ENCODE assay signal across 1 cellular context in the genomic region with DNA sequence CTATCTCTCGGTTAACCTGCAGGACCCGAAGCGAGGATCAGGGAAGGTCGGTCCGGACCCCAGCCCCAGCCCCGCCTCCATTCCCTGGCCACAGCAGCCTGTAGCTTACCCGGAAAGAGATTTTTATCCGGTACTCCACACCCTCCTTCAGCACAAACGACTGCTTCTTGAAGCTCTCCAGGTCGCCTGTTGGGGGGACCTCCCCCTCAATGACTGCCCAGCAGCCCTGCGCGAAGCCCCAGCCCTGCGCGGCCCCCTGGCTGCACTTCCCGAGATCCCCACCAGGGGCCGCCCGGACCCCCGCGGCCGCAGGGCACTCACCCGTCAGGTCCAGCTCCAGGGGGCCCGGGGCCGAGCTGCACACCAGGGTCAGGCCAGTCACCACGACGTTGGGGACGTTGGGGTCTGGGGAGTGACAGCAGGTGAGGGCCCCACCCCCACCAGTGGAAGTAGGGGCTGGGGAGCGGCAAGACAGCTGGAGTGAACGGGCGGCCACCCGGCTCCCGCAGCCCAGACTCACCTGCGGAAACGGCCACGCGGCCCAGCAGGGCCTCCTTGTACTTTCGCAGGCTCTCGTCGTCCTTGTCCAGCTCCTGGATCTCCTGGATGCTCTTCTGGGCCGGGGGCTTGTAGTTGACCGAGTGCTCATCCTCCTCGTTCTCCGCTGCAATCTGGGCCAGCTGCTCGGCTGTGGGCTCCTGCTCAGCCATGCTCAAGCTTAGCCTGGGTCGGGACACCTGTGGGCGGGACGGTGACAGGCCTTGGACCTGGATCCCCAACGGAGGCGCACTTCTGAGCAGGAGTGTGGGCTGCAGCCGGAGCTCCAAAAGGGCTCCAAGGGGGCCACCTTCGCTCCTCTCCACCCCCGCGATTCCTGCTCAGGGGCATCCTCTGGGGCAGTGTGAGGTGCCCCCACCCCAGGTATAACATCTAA.
TF ChIP-seq lines count a peak whose summit lies in the region.

No MANE protein-coding gene starts in this region.

TF ChIP-seq in HepG2, 621 proteins besides CTCF, POLR2A, EP300 and RAD21 (continued from another document and continues in another):
- TF ChIP-seq, protein P1, sequence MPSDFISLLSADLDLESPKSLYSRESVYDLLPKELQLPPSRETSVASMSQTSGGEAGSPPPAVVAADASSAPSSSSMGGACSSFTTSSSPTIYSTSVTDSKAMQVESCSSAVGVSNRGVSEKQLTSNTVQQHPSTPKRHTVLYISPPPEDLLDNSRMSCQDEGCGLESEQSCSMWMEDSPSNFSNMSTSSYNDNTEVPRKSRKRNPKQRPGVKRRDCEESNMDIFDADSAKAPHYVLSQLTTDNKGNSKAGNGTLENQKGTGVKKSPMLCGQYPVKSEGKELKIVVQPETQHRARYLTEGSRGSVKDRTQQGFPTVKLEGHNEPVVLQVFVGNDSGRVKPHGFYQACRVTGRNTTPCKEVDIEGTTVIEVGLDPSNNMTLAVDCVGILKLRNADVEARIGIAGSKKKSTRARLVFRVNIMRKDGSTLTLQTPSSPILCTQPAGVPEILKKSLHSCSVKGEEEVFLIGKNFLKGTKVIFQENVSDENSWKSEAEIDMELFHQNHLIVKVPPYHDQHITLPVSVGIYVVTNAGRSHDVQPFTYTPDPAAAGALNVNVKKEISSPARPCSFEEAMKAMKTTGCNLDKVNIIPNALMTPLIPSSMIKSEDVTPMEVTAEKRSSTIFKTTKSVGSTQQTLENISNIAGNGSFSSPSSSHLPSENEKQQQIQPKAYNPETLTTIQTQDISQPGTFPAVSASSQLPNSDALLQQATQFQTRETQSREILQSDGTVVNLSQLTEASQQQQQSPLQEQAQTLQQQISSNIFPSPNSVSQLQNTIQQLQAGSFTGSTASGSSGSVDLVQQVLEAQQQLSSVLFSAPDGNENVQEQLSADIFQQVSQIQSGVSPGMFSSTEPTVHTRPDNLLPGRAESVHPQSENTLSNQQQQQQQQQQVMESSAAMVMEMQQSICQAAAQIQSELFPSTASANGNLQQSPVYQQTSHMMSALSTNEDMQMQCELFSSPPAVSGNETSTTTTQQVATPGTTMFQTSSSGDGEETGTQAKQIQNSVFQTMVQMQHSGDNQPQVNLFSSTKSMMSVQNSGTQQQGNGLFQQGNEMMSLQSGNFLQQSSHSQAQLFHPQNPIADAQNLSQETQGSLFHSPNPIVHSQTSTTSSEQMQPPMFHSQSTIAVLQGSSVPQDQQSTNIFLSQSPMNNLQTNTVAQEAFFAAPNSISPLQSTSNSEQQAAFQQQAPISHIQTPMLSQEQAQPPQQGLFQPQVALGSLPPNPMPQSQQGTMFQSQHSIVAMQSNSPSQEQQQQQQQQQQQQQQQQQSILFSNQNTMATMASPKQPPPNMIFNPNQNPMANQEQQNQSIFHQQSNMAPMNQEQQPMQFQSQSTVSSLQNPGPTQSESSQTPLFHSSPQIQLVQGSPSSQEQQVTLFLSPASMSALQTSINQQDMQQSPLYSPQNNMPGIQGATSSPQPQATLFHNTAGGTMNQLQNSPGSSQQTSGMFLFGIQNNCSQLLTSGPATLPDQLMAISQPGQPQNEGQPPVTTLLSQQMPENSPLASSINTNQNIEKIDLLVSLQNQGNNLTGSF (CRISPR knock-in tag; IDR thresholded peaks at IDR 0.05): no peak; the same call in 1 of the 2 replicates
- TF ChIP-seq SMAD9 (CRISPR knock-in tag; IDR thresholded peaks at IDR 0.05): no peak; the same call in none of the 2 replicates
- peak; percentile 89 for TF ChIP-seq XRCC5 (optimal IDR thresholded peaks at IDR 0.05; ENCODE audit: low read length)
- 0 out of 2 replicates have a peak, but pooled peaks have one; percentile 26 for TF ChIP-seq GTF3A (CRISPR knock-in tag; conservative IDR thresholded peaks at IDR 0.05)
- TF ChIP-seq, protein P2, sequence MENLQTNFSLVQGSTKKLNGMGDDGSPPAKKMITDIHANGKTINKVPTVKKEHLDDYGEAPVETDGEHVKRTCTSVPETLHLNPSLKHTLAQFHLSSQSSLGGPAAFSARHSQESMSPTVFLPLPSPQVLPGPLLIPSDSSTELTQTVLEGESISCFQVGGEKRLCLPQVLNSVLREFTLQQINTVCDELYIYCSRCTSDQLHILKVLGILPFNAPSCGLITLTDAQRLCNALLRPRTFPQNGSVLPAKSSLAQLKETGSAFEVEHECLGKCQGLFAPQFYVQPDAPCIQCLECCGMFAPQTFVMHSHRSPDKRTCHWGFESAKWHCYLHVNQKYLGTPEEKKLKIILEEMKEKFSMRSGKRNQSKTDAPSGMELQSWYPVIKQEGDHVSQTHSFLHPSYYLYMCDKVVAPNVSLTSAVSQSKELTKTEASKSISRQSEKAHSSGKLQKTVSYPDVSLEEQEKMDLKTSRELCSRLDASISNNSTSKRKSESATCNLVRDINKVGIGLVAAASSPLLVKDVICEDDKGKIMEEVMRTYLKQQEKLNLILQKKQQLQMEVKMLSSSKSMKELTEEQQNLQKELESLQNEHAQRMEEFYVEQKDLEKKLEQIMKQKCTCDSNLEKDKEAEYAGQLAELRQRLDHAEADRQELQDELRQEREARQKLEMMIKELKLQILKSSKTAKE (CRISPR knock-in tag; IDR thresholded peaks at IDR 0.05; ENCODE audit: borderline replicate concordance): 0 out of 2 replicates have a peak, but pooled peaks have one; percentile 42
- TF ChIP-seq SRF (IDR thresholded peaks at IDR 0.05; ENCODE audit: low read depth, low read length): no peak
- TF ChIP-seq KLF15 (CRISPR knock-in tag; IDR thresholded peaks at IDR 0.05; ENCODE audit: borderline replicate concordance): no peak; the same call in 1 of the 2 replicates
- no peak; the same call in 1 of the 2 replicates for TF ChIP-seq ZNF256 (CRISPR knock-in tag; conservative IDR thresholded peaks at IDR 0.05)
- TF ChIP-seq, protein P3, sequence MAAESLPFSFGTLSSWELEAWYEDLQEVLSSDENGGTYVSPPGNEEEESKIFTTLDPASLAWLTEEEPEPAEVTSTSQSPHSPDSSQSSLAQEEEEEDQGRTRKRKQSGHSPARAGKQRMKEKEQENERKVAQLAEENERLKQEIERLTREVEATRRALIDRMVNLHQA (CRISPR knock-in tag; IDR thresholded peaks at IDR 0.05): no peak
- TF ChIP-seq ZNF292 (CRISPR knock-in tag; IDR thresholded peaks at IDR 0.05; ENCODE audit: borderline replicate concordance, low read depth): no peak
- TF ChIP-seq, protein P4, sequence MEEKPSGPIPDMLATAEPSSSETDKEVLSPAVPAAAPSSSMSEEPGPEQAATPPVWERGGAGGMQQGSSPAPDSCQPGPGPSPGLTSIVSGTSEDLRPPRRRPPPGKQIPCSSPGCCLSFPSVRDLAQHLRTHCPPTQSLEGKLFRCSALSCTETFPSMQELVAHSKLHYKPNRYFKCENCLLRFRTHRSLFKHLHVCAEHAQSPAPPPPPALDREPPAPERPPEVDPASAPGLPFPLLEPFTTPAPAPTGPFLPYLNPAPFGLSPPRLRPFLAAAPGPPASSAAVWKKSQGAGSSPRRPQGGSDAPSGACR (CRISPR knock-in tag; IDR thresholded peaks at IDR 0.05): 0 out of 2 replicates have a peak, but pooled peaks have one; percentile 3
- TF ChIP-seq KAT7 (CRISPR knock-in tag; IDR thresholded peaks at IDR 0.05; ENCODE audit: borderline replicate concordance): no peak
- TF ChIP-seq ZNF607 (CRISPR knock-in tag; IDR thresholded peaks at IDR 0.05; ENCODE audit: borderline replicate concordance): 0 out of 2 replicates have a peak, but pooled peaks have one; percentile 84
- TF ChIP-seq ZNF616 (CRISPR knock-in tag; IDR thresholded peaks at IDR 0.05; ENCODE audit: low read depth): peak; percentile 3; the same call in 1 of the 2 replicates
- TF ChIP-seq ZFP36L1 (CRISPR knock-in tag; IDR thresholded peaks at IDR 0.05): no peak
- TF ChIP-seq, protein P5, sequence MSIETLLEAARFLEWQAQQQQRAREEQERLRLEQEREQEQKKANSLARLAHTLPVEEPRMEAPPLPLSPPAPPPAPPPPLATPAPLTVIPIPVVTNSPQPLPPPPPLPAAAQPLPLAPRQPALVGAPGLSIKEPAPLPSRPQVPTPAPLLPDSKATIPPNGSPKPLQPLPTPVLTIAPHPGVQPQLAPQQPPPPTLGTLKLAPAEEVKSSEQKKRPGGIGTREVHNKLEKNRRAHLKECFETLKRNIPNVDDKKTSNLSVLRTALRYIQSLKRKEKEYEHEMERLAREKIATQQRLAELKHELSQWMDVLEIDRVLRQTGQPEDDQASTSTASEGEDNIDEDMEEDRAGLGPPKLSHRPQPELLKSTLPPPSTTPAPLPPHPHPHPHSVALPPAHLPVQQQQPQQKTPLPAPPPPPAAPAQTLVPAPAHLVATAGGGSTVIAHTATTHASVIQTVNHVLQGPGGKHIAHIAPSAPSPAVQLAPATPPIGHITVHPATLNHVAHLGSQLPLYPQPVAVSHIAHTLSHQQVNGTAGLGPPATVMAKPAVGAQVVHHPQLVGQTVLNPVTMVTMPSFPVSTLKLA (IDR thresholded peaks at IDR 0.05): no peak
- 0 out of 2 replicates have a peak, but pooled peaks have one; percentile 58 for TF ChIP-seq MYC (CRISPR knock-in tag; IDR thresholded peaks at IDR 0.05; ENCODE audit: borderline replicate concordance)
- TF ChIP-seq PRPF4 (IDR thresholded peaks at IDR 0.05; ENCODE audit: low read depth, low read length, poor library complexity, severe bottlenecking): peak; percentile 56
- TF ChIP-seq, protein P6, sequence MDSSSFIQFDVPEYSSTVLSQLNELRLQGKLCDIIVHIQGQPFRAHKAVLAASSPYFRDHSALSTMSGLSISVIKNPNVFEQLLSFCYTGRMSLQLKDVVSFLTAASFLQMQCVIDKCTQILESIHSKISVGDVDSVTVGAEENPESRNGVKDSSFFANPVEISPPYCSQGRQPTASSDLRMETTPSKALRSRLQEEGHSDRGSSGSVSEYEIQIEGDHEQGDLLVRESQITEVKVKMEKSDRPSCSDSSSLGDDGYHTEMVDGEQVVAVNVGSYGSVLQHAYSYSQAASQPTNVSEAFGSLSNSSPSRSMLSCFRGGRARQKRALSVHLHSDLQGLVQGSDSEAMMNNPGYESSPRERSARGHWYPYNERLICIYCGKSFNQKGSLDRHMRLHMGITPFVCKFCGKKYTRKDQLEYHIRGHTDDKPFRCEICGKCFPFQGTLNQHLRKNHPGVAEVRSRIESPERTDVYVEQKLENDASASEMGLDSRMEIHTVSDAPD (CRISPR knock-in tag; IDR thresholded peaks at IDR 0.05): 0 out of 2 replicates have a peak, but pooled peaks have one; percentile 66
- TF ChIP-seq TP53 (CRISPR knock-in tag; conservative IDR thresholded peaks at IDR 0.05): no peak
- TF ChIP-seq ZNF850 (CRISPR knock-in tag; conservative IDR thresholded peaks at IDR 0.05): no peak
- peak; percentile 43; the same call in 1 of the 2 replicates for TF ChIP-seq ZNF430 (CRISPR knock-in tag; IDR thresholded peaks at IDR 0.05)
- no peak for TF ChIP-seq NR2F1 (CRISPR knock-in tag; IDR thresholded peaks at IDR 0.05)
- TF ChIP-seq ATM (IDR thresholded peaks at IDR 0.05; ENCODE audit: borderline replicate concordance): no peak
- TF ChIP-seq ZBTB8A (CRISPR knock-in tag; IDR thresholded peaks at IDR 0.05; ENCODE audit: borderline replicate concordance, low read depth): no peak
- TF ChIP-seq, protein P7, sequence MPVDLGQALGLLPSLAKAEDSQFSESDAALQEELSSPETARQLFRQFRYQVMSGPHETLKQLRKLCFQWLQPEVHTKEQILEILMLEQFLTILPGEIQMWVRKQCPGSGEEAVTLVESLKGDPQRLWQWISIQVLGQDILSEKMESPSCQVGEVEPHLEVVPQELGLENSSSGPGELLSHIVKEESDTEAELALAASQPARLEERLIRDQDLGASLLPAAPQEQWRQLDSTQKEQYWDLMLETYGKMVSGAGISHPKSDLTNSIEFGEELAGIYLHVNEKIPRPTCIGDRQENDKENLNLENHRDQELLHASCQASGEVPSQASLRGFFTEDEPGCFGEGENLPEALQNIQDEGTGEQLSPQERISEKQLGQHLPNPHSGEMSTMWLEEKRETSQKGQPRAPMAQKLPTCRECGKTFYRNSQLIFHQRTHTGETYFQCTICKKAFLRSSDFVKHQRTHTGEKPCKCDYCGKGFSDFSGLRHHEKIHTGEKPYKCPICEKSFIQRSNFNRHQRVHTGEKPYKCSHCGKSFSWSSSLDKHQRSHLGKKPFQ (CRISPR knock-in tag; IDR thresholded peaks at IDR 0.05; ENCODE audit: insufficient replicate concordance): no peak
- no peak for TF ChIP-seq LCORL (IDR thresholded peaks at IDR 0.05)
- 0 out of 2 replicates have a peak, but pooled peaks have one; percentile 14 for TF ChIP-seq LCORL (CRISPR knock-in tag; IDR thresholded peaks at IDR 0.05)
- TF ChIP-seq ZNF382 (CRISPR knock-in tag; IDR thresholded peaks at IDR 0.05; ENCODE audit: borderline replicate concordance): no peak
- TF ChIP-seq, protein P8, sequence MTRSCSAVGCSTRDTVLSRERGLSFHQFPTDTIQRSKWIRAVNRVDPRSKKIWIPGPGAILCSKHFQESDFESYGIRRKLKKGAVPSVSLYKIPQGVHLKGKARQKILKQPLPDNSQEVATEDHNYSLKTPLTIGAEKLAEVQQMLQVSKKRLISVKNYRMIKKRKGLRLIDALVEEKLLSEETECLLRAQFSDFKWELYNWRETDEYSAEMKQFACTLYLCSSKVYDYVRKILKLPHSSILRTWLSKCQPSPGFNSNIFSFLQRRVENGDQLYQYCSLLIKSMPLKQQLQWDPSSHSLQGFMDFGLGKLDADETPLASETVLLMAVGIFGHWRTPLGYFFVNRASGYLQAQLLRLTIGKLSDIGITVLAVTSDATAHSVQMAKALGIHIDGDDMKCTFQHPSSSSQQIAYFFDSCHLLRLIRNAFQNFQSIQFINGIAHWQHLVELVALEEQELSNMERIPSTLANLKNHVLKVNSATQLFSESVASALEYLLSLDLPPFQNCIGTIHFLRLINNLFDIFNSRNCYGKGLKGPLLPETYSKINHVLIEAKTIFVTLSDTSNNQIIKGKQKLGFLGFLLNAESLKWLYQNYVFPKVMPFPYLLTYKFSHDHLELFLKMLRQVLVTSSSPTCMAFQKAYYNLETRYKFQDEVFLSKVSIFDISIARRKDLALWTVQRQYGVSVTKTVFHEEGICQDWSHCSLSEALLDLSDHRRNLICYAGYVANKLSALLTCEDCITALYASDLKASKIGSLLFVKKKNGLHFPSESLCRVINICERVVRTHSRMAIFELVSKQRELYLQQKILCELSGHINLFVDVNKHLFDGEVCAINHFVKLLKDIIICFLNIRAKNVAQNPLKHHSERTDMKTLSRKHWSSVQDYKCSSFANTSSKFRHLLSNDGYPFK (CRISPR knock-in tag; IDR thresholded peaks at IDR 0.05; ENCODE audit: borderline replicate concordance): peak; percentile 63; the same call in 1 of the 2 replicates
- TF ChIP-seq ZNF780A (CRISPR knock-in tag; IDR thresholded peaks at IDR 0.05): no peak
- TF ChIP-seq, protein P9, sequence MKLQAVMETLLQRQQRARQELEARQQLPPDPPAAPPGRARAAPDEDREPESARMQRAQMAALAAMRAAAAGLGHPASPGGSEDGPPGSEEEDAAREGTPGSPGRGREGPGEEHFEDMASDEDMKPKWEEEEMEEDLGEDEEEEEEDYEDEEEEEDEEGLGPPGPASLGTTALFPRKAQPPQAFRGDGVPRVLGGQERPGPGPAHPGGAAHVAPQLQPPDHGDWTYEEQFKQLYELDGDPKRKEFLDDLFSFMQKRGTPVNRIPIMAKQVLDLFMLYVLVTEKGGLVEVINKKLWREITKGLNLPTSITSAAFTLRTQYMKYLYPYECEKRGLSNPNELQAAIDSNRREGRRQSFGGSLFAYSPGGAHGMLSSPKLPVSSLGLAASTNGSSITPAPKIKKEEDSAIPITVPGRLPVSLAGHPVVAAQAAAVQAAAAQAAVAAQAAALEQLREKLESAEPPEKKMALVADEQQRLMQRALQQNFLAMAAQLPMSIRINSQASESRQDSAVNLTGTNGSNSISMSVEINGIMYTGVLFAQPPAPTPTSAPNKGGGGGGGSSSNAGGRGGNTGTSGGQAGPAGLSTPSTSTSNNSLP (IDR thresholded peaks at IDR 0.05; ENCODE audit: low read depth, low read length): no peak
- TF ChIP-seq ZNF101 (CRISPR knock-in tag; IDR thresholded peaks at IDR 0.05; ENCODE audit: borderline replicate concordance, low read depth): no peak
- TF ChIP-seq SP140L (CRISPR knock-in tag; IDR thresholded peaks at IDR 0.05; ENCODE audit: borderline replicate concordance): no peak
